In genomic region chr2:37878536-37878935, GRCh38 we compare ENCODE assay signal across 28 cellular contexts.
"Had no signal": no experiment of that assay in that cellular context is flagged by ENCODE, and none has a peak within 500 bp of the region (broad histone marks: within the 10 kb centered on the region; RNA-seq: fewer than 3 reads in every experiment).

No MANE protein-coding gene starts in this region.

- ATAC-seq: effector memory CD8-positive, alpha-beta T cell; esophagus mucosa; foreskin keratinocyte; gastrocnemius medialis; gastroesophageal sphincter; heart left ventricle; heart right ventricle had no signal

- H3K9me3 ChIP-seq: colonic mucosa, esophagus muscularis mucosa, esophagus squamous epithelium, gastrocnemius medialis, gastroesophageal sphincter, heart left ventricle, heart right ventricle had no signal

- FAIRE-seq: endometrium, endothelial cell of umbilical vein, frontal cortex had no signal

- H3K4me3 ChIP-seq: colonic mucosa, coronary artery, dorsolateral prefrontal cortex, esophagus muscularis mucosa, esophagus squamous epithelium, gastrocnemius medialis, gastroesophageal sphincter, heart left ventricle, heart right ventricle, hepatocyte had no signal

- DNase-seq: colonic mucosa; cortex of kidney; dermis blood vessel endothelial cell; dorsolateral prefrontal cortex; effector CD4-positive, alpha-beta T cell; effector CD8-positive, alpha-beta T cell; effector memory CD4-positive, alpha-beta T cell; effector memory CD8-positive, alpha-beta T cell; endodermal cell; erythroblast; esophagus squamous epithelium; foreskin fibroblast; foreskin keratinocyte; gastrocnemius medialis; glutamatergic neuron; head of caudate nucleus; heart left ventricle; heart right ventricle; hippocampal formation had no signal

- H3K4me1 ChIP-seq: colonic mucosa, foreskin keratinocyte, gastrocnemius medialis had no signal

- H3K27ac ChIP-seq: colonic mucosa, coronary artery, dorsolateral prefrontal cortex, epithelial cell of prostate, esophagus muscularis mucosa, esophagus squamous epithelium, foreskin keratinocyte, gastrocnemius medialis, gastroesophageal sphincter, heart left ventricle, heart right ventricle, hepatocyte had no signal

- H3K36me3 ChIP-seq: colonic mucosa, esophagus muscularis mucosa, esophagus squamous epithelium, gastrocnemius medialis, gastroesophageal sphincter, heart left ventricle, heart right ventricle had no signal

- H3K27me3 ChIP-seq: colonic mucosa, esophagus muscularis mucosa, gastrocnemius medialis, gastroesophageal sphincter had no signal
